ENCODE assay signal across 8 cellular contexts in genomic region chr1:160544647-160545046, GRCh38. TPM values are rescaled to one million over a fixed set of nuclear protein-coding genes. Genes with fewer than 3 reads are reported as not detected.
A peak's percentile ranks its signal among the peaks of the same experiment; 100 is the strongest.
DNase-seq lines count a peak whose midpoint lies in the region; ATAC-seq and TF ChIP-seq lines count a peak whose summit lies in the region.

No MANE protein-coding gene starts in this region.

- H3K36me3 ChIP-seq in osteoblast (ENCODE audit: insufficient read depth, low read length): no peaks in the 10 kb centered on the region
- no peaks in the 10 kb centered on the region for H3K36me3 ChIP-seq in upper lobe of left lung

- H3K27me3 ChIP-seq in osteoblast (ENCODE audit: insufficient read depth, low read length) (no peaks in the 10 kb centered on the region), upper lobe of left lung (no peaks in the 10 kb centered on the region)

- peak; percentile 31 for DNase-seq in activated CD4-positive, alpha-beta T cell treated with anti-CD3 and anti-CD28 coated beads for 48 hours
- DNase-seq in activated CD4-positive, alpha-beta T cell treated with anti-CD3 and anti-CD28 coated beads, Interleukin-2, amount 50 U/mL, for 48 hours: no peak
- peak; percentile 100 for DNase-seq in NCI-H1694 (lab: John Stamatoyannopoulos, UW)
- peak; percentile 39 for DNase-seq in cerebellar cortex (ENCODE audit: low spot score)
- peak; percentile 44 for DNase-seq in osteoblast (ENCODE audit: insufficient read length, low spot score, missing footprints)
- DNase-seq in upper lobe of left lung: no peak
- no peak for DNase-seq in NCI-H146 (lab: John Stamatoyannopoulos, UW)
- no peak for DNase-seq in effector CD8-positive, alpha-beta T cell (lab: John Stamatoyannopoulos, UW)

- no peaks in the 10 kb centered on the region for H3K9me3 ChIP-seq in osteoblast (ENCODE audit: low read depth, low read length)
- no peaks in the 10 kb centered on the region for H3K9me3 ChIP-seq in upper lobe of left lung

- no peak for ATAC-seq in upper lobe of left lung (ENCODE audit: low FRiP score in 2 of 2)

- no peaks in the 10 kb centered on the region for H3K79me2 ChIP-seq in osteoblast (ENCODE audit: insufficient read depth, low read length)

- no peak overlapping the region for H3K4me2 ChIP-seq in osteoblast (ENCODE audit: insufficient read depth, low read length)

- H3K4me1 ChIP-seq in osteoblast (ENCODE audit: insufficient read depth, low read length) (no peaks in the 10 kb centered on the region), upper lobe of left lung (peaks cover 0 to 14% (median 12%) of the 10 kb centered on the region in 4 donors)

- no peak overlapping the region for H2AFZ ChIP-seq in osteoblast (ENCODE audit: low read length)

- peak; percentile 44 for TF ChIP-seq CTCF in osteoblast (IDR thresholded peaks at IDR 0.05; ENCODE audit: extremely low read depth, low read depth, low read length)
- TF ChIP-seq CTCF in upper lobe of left lung (IDR thresholded peaks at IDR 0.05): peak in 1 of 6 experiments; percentile 14

- no peaks in the 10 kb centered on the region for H4K20me1 ChIP-seq in osteoblast (ENCODE audit: insufficient read depth, low read length)

- WGBS in upper lobe of left lung, 2 donors: 83 to 96% methylated on average over 1 of the region's 1 CpG

- H3K4me3 ChIP-seq in osteoblast (ENCODE audit: insufficient read depth, low read length) (no peak overlapping the region), upper lobe of left lung (no peak overlapping the region)

- H3K27ac ChIP-seq in osteoblast (ENCODE audit: low read depth, low read length) (no peak overlapping the region), upper lobe of left lung (no peak overlapping the region)

- TF ChIP-seq POLR2A in upper lobe of left lung (IDR thresholded peaks at IDR 0.05): no peak

- TF ChIP-seq EP300 in upper lobe of left lung (IDR thresholded peaks at IDR 0.05): no peak

RNA-seq across cellular contexts. Expression of gene SLAMF6, which starts 21.6 kb away (rescaled TPM):
- total RNA-seq in osteoblast: not detected in 2 replicates
- 10 to 100 TPM in 1 of 6 donors, 1 to 10 TPM in 5; 2.7 to 10.7 (median 3.4) TPM for total RNA-seq in upper lobe of left lung

RNA-seq across cellular contexts. Expression of gene CD84, which starts 34.6 kb away (rescaled TPM):
- total RNA-seq in osteoblast (0.29 and 0.36 TPM in 2 replicates), upper lobe of left lung (10 to 100 TPM in 5 of 6 donors, 1 to 10 TPM in 1; 8.9 to 26.4 (median 17.4) TPM)

Comparison
In these comparisons a context has a peak if more than half of its experiments do, and no peak if none do; other contexts are left out.
1. DNase-seq: peak in activated CD4-positive, alpha-beta T cell treated with anti-CD3 and anti-CD28 coated beads for 48 hours (single experiment), NCI-H1694 (single experiment), cerebellar cortex (single experiment) and osteoblast (single experiment); none in activated CD4-positive, alpha-beta T cell treated with anti-CD3 and anti-CD28 coated beads, Interleukin-2, amount 50 U/mL, for 48 hours (0 of 2), upper lobe of left lung (0 of 2), NCI-H146 (single experiment) and effector CD8-positive, alpha-beta T cell (single experiment).